ENCODE assay signal across 16 cellular contexts in the genomic region with DNA sequence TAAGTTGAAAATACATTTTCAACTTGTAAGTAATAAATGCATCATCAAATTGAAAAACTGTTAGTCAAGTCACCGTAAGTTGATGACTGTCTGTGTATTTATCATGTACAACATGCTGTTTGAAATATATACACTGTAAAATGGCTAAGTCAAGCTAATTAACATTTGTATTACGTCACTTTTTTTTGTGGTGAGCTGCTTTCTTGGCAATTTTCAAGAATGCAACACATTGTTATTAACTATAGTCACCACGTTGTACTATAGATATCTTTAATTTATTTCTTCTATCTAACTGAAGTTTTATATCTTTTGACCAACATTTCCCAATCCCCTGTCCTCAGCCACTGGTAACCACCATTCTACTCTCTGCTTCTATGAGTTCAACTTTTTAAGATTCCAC.
A peak's percentile ranks its signal among the peaks of the same experiment; 100 is the strongest.
DNase-seq lines count a peak whose midpoint lies in the region; ATAC-seq, FAIRE-seq and TF ChIP-seq lines count a peak whose summit lies in the region.
"Had no signal": no experiment of that assay in that cellular context is flagged by ENCODE, and none has a peak within 500 bp of the region (broad histone marks: within the 10 kb centered on the region; RNA-seq: fewer than 3 reads in every experiment).

No MANE protein-coding gene starts in this region.

- H3K4me3 ChIP-seq in NB4 (ENCODE audit: low read depth, low read length): no peak overlapping the region
- H3K4me3 ChIP-seq: SJCRH30 had no signal

- POLR2A ChIA-PET in HEK293T (lab: Yijun Ruan, JAX): no interaction called here

- CTCF ChIA-PET in HEK293T (lab: Yijun Ruan, JAX): interaction anchor here (0.6 to 0.7 kb wide), 2 partner anchors 20 to 50 kb away, joined by 3 to 4 read pairs; no protein-coding TSS in a partner anchor

- FAIRE-seq in H54 (lab: Jason Lieb, UNC): peak; percentile 75

- no peak for TF ChIP-seq CTCF in NB4 (IDR thresholded peaks at IDR 0.05; ENCODE audit: low read depth, low read length)

- DNase-seq in H54 (ENCODE audit: insufficient read length, low spot score) (no peak), NB4 (ENCODE audit: low read depth) (peak; percentile 20), fibroblast of gingiva (ENCODE audit: low read depth) (peak; percentile 4), HEK293T (ENCODE audit: extremely low spot score) (no peak), anterior cingulate cortex (lab: John Stamatoyannopoulos, UW) (no peak)
- DNase-seq: ACHN, DMS79, NCI-H1105, NCI-H2081, NCI-H2171 treated with DMSO at 0.1 percent for 48 hours, NCI-H446 treated with DMSO at 0.1 percent for 48 hours, NCI-H69, SJCRH30 had no signal

- ATAC-seq in HG03159 (IDR thresholded peaks at IDR 0.05; ENCODE audit: unreplicated experiment) (no peak), GM21529 (IDR thresholded peaks at IDR 0.05; ENCODE audit: unreplicated experiment) (no peak)
- ATAC-seq: Panc1 had no signal

- TF ChIP-seq POLR2A in H54 (IDR thresholded peaks at IDR 0.05; ENCODE audit: low read depth, low read length) (no peak), NB4 (IDR thresholded peaks at IDR 0.05; ENCODE audit: extremely low read depth, insufficient read length) (no peak)

TF ChIP-seq in HEK293T, 16 proteins besides CTCF, POLR2A, EP300 and RAD21:
- TF ChIP-seq ELF4 (IDR thresholded peaks at IDR 0.05) (no peak), SP1 (IDR thresholded peaks at IDR 0.05) (no peak), FOXA1 (IDR thresholded peaks at IDR 0.05) (no peak), L3MBTL2 (conservative IDR thresholded peaks at IDR 0.05) (no peak), SUZ12 (IDR thresholded peaks at IDR 0.05) (no peak), HDGF (IDR thresholded peaks at IDR 0.05; ENCODE audit: borderline replicate concordance) (no peak), ZNF384 (IDR thresholded peaks at IDR 0.05) (no peak), LEF1 (IDR thresholded peaks at IDR 0.05; ENCODE audit: borderline replicate concordance) (no peak), TARDBP (IDR thresholded peaks at IDR 0.05) (no peak), BHLHE40 (IDR thresholded peaks at IDR 0.05; ENCODE audit: borderline replicate concordance) (no peak), CTBP1 (IDR thresholded peaks at IDR 0.05; ENCODE audit: borderline replicate concordance) (no peak), ARNT (IDR thresholded peaks at IDR 0.05) (no peak), NFRKB (IDR thresholded peaks at IDR 0.05) (no peak), FOXM1 (IDR thresholded peaks at IDR 0.05; ENCODE audit: borderline replicate concordance) (no peak), FOXK2 (IDR thresholded peaks at IDR 0.05) (no peak)
- TF ChIP-seq, protein P1, sequence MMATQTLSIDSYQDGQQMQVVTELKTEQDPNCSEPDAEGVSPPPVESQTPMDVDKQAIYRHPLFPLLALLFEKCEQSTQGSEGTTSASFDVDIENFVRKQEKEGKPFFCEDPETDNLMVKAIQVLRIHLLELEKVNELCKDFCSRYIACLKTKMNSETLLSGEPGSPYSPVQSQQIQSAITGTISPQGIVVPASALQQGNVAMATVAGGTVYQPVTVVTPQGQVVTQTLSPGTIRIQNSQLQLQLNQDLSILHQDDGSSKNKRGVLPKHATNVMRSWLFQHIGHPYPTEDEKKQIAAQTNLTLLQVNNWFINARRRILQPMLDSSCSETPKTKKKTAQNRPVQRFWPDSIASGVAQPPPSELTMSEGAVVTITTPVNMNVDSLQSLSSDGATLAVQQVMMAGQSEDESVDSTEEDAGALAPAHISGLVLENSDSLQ (IDR thresholded peaks at IDR 0.05): no peak
TF ChIP-seq in HEK293T: peak in this region for 0.

Comparison
In these comparisons a context has a peak if more than half of its experiments do, and no peak if none do; other contexts are left out.
1. DNase-seq: peak in NB4 (single experiment) and fibroblast of gingiva (single experiment); none in H54 (single experiment), HEK293T (single experiment) and anterior cingulate cortex (0 of 58).